23 cellular contexts compared by ENCODE assay signal in genomic region chr11:104876324-104876723, GRCh38. TPM values are rescaled to one million over a fixed set of nuclear protein-coding genes. Genes with fewer than 3 reads are reported as not detected.
DNase-seq lines count a peak whose midpoint lies in the region; ATAC-seq and TF ChIP-seq lines count a peak whose summit lies in the region.
"Had no signal": no experiment of that assay in that cellular context is flagged by ENCODE, and none has a peak within 500 bp of the region (broad histone marks: within the 10 kb centered on the region; RNA-seq: fewer than 3 reads in every experiment).

No MANE protein-coding gene starts in this region.

- H3K4me1 ChIP-seq in CD4-positive, CD25-positive, alpha-beta regulatory T cell (ENCODE audit: control insufficient read depth, insufficient read depth, low read length, poor library complexity, severe bottlenecking) = peaks cover 18% of the 10 kb centered on the region
- no peaks in the 10 kb centered on the region for H3K4me1 ChIP-seq in sigmoid colon
- H3K4me1 ChIP-seq: thyroid gland had no signal

- no peak for TF ChIP-seq POLR2A in sigmoid colon (IDR thresholded peaks at IDR 0.05)

- no peak for TF ChIP-seq EP300 in sigmoid colon (IDR thresholded peaks at IDR 0.05)

- POLR2A ChIA-PET in activated CD4-positive, alpha-beta memory T cell treated with anti-CD3 and anti-CD28 coated beads, Interleukin-2, amount 10 ng/mL, durations not matched to agents 7 days and 5 days (lab: Charles Lee) = interaction anchor here (1.1 to 2.0 kb wide), 4 partner anchors 22 to 41 kb away, joined by 3 to 6 read pairs (median 4); partner anchors contain the start of gene CASP12

- H3K27ac ChIP-seq in CD4-positive, CD25-positive, alpha-beta regulatory T cell (ENCODE audit: insufficient read depth, low read length, poor library complexity, severe bottlenecking) = peak overlapping the region; percentile 76
- no peak overlapping the region for H3K27ac ChIP-seq in sigmoid colon
- H3K27ac ChIP-seq: coronary artery, neutrophil, thyroid gland had no signal

- ATAC-seq in CD4-positive, CD25-positive, alpha-beta regulatory T cell (ENCODE audit: low read depth in 2 of 2) = peak in 1 of 2 donors; percentile 19

- CTCF ChIA-PET in activated CD4-positive, alpha-beta memory T cell treated with anti-CD3 and anti-CD28 coated beads, Interleukin-2, amount 10 ng/mL, durations not matched to agents 7 days and 5 days (lab: Charles Lee) = interaction anchor here (1.2 kb wide), 1 partner anchor 17 kb away, joined by 3 read pairs; no protein-coding TSS in a partner anchor

- no peaks in the 10 kb centered on the region for H3K36me3 Mint-ChIP-seq in CD4-positive, CD25-positive, alpha-beta regulatory T cell
- peaks cover 49% of the 10 kb centered on the region for H3K36me3 Mint-ChIP-seq in activated CD4-positive, alpha-beta memory T cell treated with anti-CD3 and anti-CD28 coated beads, Interleukin-2, amount 10 ng/mL, durations not matched to agents 7 days and 5 days (ENCODE audit: low read depth)
- H3K36me3 Mint-ChIP-seq in immature natural killer cell = peaks cover 4 to 7% (median 4%) of the 10 kb centered on the region in 3 donors

- DNase-seq in NOMO-1 treated with DMSO at 0.1 percent for 48 hours (lab: John Stamatoyannopoulos, UW; ENCODE audit: unreplicated experiment) = peak; percentile 43
- DNase-seq in NOMO-1 treated with dmso at 0.1 percent for 144 hours (lab: John Stamatoyannopoulos, UW; ENCODE audit: unreplicated experiment) = no peak
- peak in 1 of 3 donors; percentile 32 for DNase-seq in CD4-positive, CD25-positive, alpha-beta regulatory T cell
- DNase-seq in activated CD4-positive, alpha-beta memory T cell treated with anti-CD3 and anti-CD28 coated beads, Interleukin-2, amount 10 ng/mL, durations not matched to agents 7 days and 5 days = no peak
- DNase-seq in immature natural killer cell = peak in 1 of 3 donors; percentile 7
- no peak for DNase-seq in islet precursor cell
- DNase-seq in sigmoid colon = no peak
- DNase-seq in mesenteric fat pad (ENCODE audit: low spot score) = no peak
- DNase-seq: 8988T; activated CD4-positive, alpha-beta T cell treated with anti-CD3 and anti-CD28 coated beads for 1 hour; C1 segment of cervical spinal cord; DMS53; HFFc6; hypothalamus; kidney glomerular epithelial cell; NCI-H1092; NCI-H2081; NCI-H510A treated with DMSO at 0.1 percent for 48 hours; Right ventricle myocardium superior; stimulated activated CD4-positive, alpha-beta T cell treated with anti-CD3 and anti-CD28 coated beads, Interleukin-12 subunit alpha, Interleukin-12 subunit beta, amount 100 ng/mL, for 4 hours; thyroid gland had no signal

- H3K4me3 Mint-ChIP-seq in CD4-positive, CD25-positive, alpha-beta regulatory T cell = peak overlapping the region; percentile 53 to 91 (median 78)
- no peak overlapping the region for H3K4me3 Mint-ChIP-seq in activated CD4-positive, alpha-beta memory T cell treated with anti-CD3 and anti-CD28 coated beads, Interleukin-2, amount 10 ng/mL, durations not matched to agents 7 days and 5 days
- H3K4me3 Mint-ChIP-seq in immature natural killer cell = peak overlapping the region; percentile 63 to 85 (median 78)
- H3K4me3 Mint-ChIP-seq: HFFc6 had no signal

- no peaks in the 10 kb centered on the region for H3K9me3 ChIP-seq in CD4-positive, CD25-positive, alpha-beta regulatory T cell (ENCODE audit: control insufficient read depth in 2 of 2, low read length in 2 of 2)
- H3K9me3 ChIP-seq in sigmoid colon = no peaks in the 10 kb centered on the region
- H3K9me3 ChIP-seq: neutrophil, thyroid gland had no signal

- intact Hi-C loops in sigmoid colon (cut with DNase I) = no loop called here

- H3K9me3 Mint-ChIP-seq in CD4-positive, CD25-positive, alpha-beta regulatory T cell = peaks cover 0 to 2% (median 0%) of the 10 kb centered on the region in 7 donors
- peaks cover 33% of the 10 kb centered on the region for H3K9me3 Mint-ChIP-seq in activated CD4-positive, alpha-beta memory T cell treated with anti-CD3 and anti-CD28 coated beads, Interleukin-2, amount 10 ng/mL, durations not matched to agents 7 days and 5 days
- peaks cover 0 to 2% (median 0%) of the 10 kb centered on the region in 6 donors for H3K9me3 Mint-ChIP-seq in immature natural killer cell
- H3K9me3 Mint-ChIP-seq: HFFc6 had no signal

- no peaks in the 10 kb centered on the region for H3K27me3 ChIP-seq in CD4-positive, CD25-positive, alpha-beta regulatory T cell (ENCODE audit: control insufficient read depth, insufficient read depth, low read length)
- H3K27me3 ChIP-seq in sigmoid colon = no peaks in the 10 kb centered on the region
- H3K27me3 ChIP-seq: neutrophil, thyroid gland had no signal

- H3K4me1 Mint-ChIP-seq in CD4-positive, CD25-positive, alpha-beta regulatory T cell = peaks cover 29 to 51% (median 41%) of the 10 kb centered on the region in 4 donors
- H3K4me1 Mint-ChIP-seq in activated CD4-positive, alpha-beta memory T cell treated with anti-CD3 and anti-CD28 coated beads, Interleukin-2, amount 10 ng/mL, durations not matched to agents 7 days and 5 days = peaks cover 34% of the 10 kb centered on the region
- peaks cover 45 to 59% of the 10 kb centered on the region in 2 donors for H3K4me1 Mint-ChIP-seq in immature natural killer cell

- no peak for TF ChIP-seq CTCF in sigmoid colon (IDR thresholded peaks at IDR 0.05)

- H3K27me3 Mint-ChIP-seq in CD4-positive, CD25-positive, alpha-beta regulatory T cell = no peaks in the 10 kb centered on the region
- H3K27me3 Mint-ChIP-seq in activated CD4-positive, alpha-beta memory T cell treated with anti-CD3 and anti-CD28 coated beads, Interleukin-2, amount 10 ng/mL, durations not matched to agents 7 days and 5 days = no peaks in the 10 kb centered on the region
- H3K27me3 Mint-ChIP-seq in immature natural killer cell (ENCODE audit: low read depth in 3 of 3) = no peaks in the 10 kb centered on the region

- no peaks in the 10 kb centered on the region for H3K36me3 ChIP-seq in CD4-positive, CD25-positive, alpha-beta regulatory T cell (ENCODE audit: control insufficient read depth, insufficient read depth, low read length)
- no peaks in the 10 kb centered on the region for H3K36me3 ChIP-seq in sigmoid colon
- H3K36me3 ChIP-seq: neutrophil, thyroid gland had no signal

- H3K27ac Mint-ChIP-seq in CD4-positive, CD25-positive, alpha-beta regulatory T cell = peak overlapping the region; percentile 88 to 96 (median 88)
- peak overlapping the region; percentile 80 for H3K27ac Mint-ChIP-seq in activated CD4-positive, alpha-beta memory T cell treated with anti-CD3 and anti-CD28 coated beads, Interleukin-2, amount 10 ng/mL, durations not matched to agents 7 days and 5 days
- peak overlapping the region; percentile 87 to 95 (median 92) for H3K27ac Mint-ChIP-seq in immature natural killer cell
- H3K27ac Mint-ChIP-seq: HFFc6 had no signal

- peak overlapping the region; percentile 69 for H3K4me3 ChIP-seq in CD4-positive, CD25-positive, alpha-beta regulatory T cell (ENCODE audit: low read depth, low read length)
- H3K4me3 ChIP-seq in sigmoid colon = no peak overlapping the region
- H3K4me3 ChIP-seq: coronary artery, thyroid gland had no signal

RNA-seq across cellular contexts. Expression of gene CASP12, which starts 21.9 kb away (rescaled TPM):
- 0.72 TPM for total RNA-seq in CD4-positive, CD25-positive, alpha-beta regulatory T cell
- polyA plus RNA-seq in CD4-positive, CD25-positive, alpha-beta regulatory T cell = under 1 TPM in 3 of 4 donors, not detected in 1; 0.37 to 0.77 (median 0.49) TPM
- under 1 TPM; 0.50 to 0.83 TPM for total RNA-seq in activated CD4-positive, alpha-beta memory T cell treated with anti-CD3 and anti-CD28 coated beads, Interleukin-2, amount 10 ng/mL, durations not matched to agents 7 days and 5 days
- polyA plus RNA-seq in immature natural killer cell = not detected
- 1 to 10 TPM in 3 of 4 donors, under 1 TPM in 1; 0.71 to 9.4 (median 2.6) TPM for total RNA-seq in sigmoid colon
- 1 to 10 TPM in 1 of 3 donors, under 1 TPM in 1, not detected in 1; 0.22 to 3.0 TPM for polyA plus RNA-seq in sigmoid colon
- 0.45 TPM for total RNA-seq in mesenteric fat pad
- total RNA-seq: HFFc6 had no signal
